In genomic region chrX:68999351-68999750, GRCh38 we compare ENCODE assay signal across 19 cellular contexts.
DNase-seq lines count a peak whose midpoint lies in the region; ATAC-seq and TF ChIP-seq lines count a peak whose summit lies in the region.
"Had no signal": no experiment of that assay in that cellular context is flagged by ENCODE, and none has a peak within 500 bp of the region (broad histone marks: within the 10 kb centered on the region; RNA-seq: fewer than 3 reads in every experiment).

No MANE protein-coding gene starts in this region.

- H2AFZ ChIP-seq in mammary epithelial cell (ENCODE audit: low read depth, low read length): no peak overlapping the region

- CTCF ChIA-PET in mammary epithelial cell (lab: Charles Lee; ENCODE audit: low non-redundant PET): no interaction called here

- H3K27ac Mint-ChIP-seq in effector memory CD8-positive, alpha-beta T cell: no peak overlapping the region
- H3K27ac Mint-ChIP-seq: CD4-positive, alpha-beta T cell; IgD-negative memory B cell; stimulated activated naive B cell treated with anti-CD40 and anti-IgM and Interleukin-4, amounts not matched to agents 10 μg/mL and 1 μg/mL and 100 μg/mL, for 72 hours had no signal

- peak overlapping the region; percentile 80 for H3K27ac ChIP-seq in mammary epithelial cell (ENCODE audit: insufficient read depth, low read depth, low read length)
- H3K27ac ChIP-seq: adrenal gland, pancreas, upper lobe of right lung, WERI-Rb-1 had no signal

- H3K27me3 Mint-ChIP-seq in effector memory CD8-positive, alpha-beta T cell: peaks cover 0 to 25% of the 10 kb centered on the region in 2 donors
- H3K27me3 Mint-ChIP-seq: CD4-positive, alpha-beta T cell had no signal

- peaks cover 37% of the 10 kb centered on the region for H3K4me1 ChIP-seq in mammary epithelial cell (ENCODE audit: insufficient read depth, low read length)
- H3K4me1 ChIP-seq: pancreas, upper lobe of right lung had no signal

- no peak overlapping the region for H3K4me3 Mint-ChIP-seq in effector memory CD8-positive, alpha-beta T cell
- H3K4me3 Mint-ChIP-seq: CD4-positive, alpha-beta T cell; IgD-negative memory B cell; stimulated activated naive B cell treated with anti-CD40 and anti-IgM and Interleukin-4, amounts not matched to agents 10 μg/mL and 1 μg/mL and 100 μg/mL, for 72 hours had no signal

- no peaks in the 10 kb centered on the region for H3K4me1 Mint-ChIP-seq in effector memory CD8-positive, alpha-beta T cell (ENCODE audit: low read depth in 2 of 2)
- H3K4me1 Mint-ChIP-seq: IgD-negative memory B cell; stimulated activated naive B cell treated with anti-CD40 and anti-IgM and Interleukin-4, amounts not matched to agents 10 μg/mL and 1 μg/mL and 100 μg/mL, for 72 hours had no signal

- no peaks in the 10 kb centered on the region for H3K36me3 Mint-ChIP-seq in effector memory CD8-positive, alpha-beta T cell (ENCODE audit: insufficient read depth)
- H3K36me3 Mint-ChIP-seq: IgD-negative memory B cell; stimulated activated naive B cell treated with anti-CD40 and anti-IgM and Interleukin-4, amounts not matched to agents 10 μg/mL and 1 μg/mL and 100 μg/mL, for 72 hours had no signal

- H4K20me1 ChIP-seq in mammary epithelial cell (ENCODE audit: insufficient read depth, low read length): no peaks in the 10 kb centered on the region

- intact Hi-C loops in mammary epithelial cell (cut with micrococcal nuclease): loop anchor here (1.0 to 5.0 kb wide), 2 partner anchors 28 to 62 kb away; no protein-coding TSS in a partner anchor

- ATAC-seq in GM21723 (IDR thresholded peaks at IDR 0.05; ENCODE audit: unreplicated experiment) (no peak), GM19397 (IDR thresholded peaks at IDR 0.05; ENCODE audit: unreplicated experiment) (no peak)
- ATAC-seq in effector memory CD8-positive, alpha-beta T cell (replicated peaks): no peak
- ATAC-seq: upper lobe of right lung had no signal

- dilution Hi-C loops in mammary epithelial cell (cut with HindIII; ENCODE audit: low sequenced_read_pairs): no loop called here

- H3K9ac ChIP-seq in mammary epithelial cell (ENCODE audit: insufficient read depth, low read length): no peak overlapping the region

- TF ChIP-seq CTCF in mammary epithelial cell (conservative IDR thresholded peaks at IDR 0.05 in 1 of 2, IDR thresholded peaks at IDR 0.05 in 1 of 2; ENCODE audit: extremely low read depth in 1 of 2, insufficient read depth in 1 of 2, low read depth in 1 of 2, low read length in 2 of 2) (no peak), kidney epithelial cell (IDR thresholded peaks at IDR 0.05; ENCODE audit: insufficient read depth, low read length, poor library complexity, severe bottlenecking) (no peak)

- H3K9me3 ChIP-seq in mammary epithelial cell (replicated peaks; ENCODE audit: insufficient read depth, low read length): no peaks in the 10 kb centered on the region
- H3K9me3 ChIP-seq: adrenal gland, pancreas, upper lobe of right lung had no signal

- DNase-seq in A172 (ENCODE audit: low spot score) (peak; percentile 26), HT1080 (ENCODE audit: low read depth) (peak; percentile 88), mammary epithelial cell (peak; percentile 91), kidney epithelial cell (ENCODE audit: low read depth) (peak; percentile 43), NOMO-1 treated with DMSO at 0.1 percent for 48 hours (lab: John Stamatoyannopoulos, UW; ENCODE audit: unreplicated experiment) (no peak)
- DNase-seq in effector memory CD8-positive, alpha-beta T cell: no peak
- DNase-seq: ACHN; CD4-positive, alpha-beta T cell; head of caudate nucleus; NCI-H1092 treated with DMSO at 0.1 percent for 48 hours; pancreas; small intestine; stimulated activated naive B cell treated with anti-CD40 and anti-IgM and Interleukin-4, amounts not matched to agents 10 μg/mL and 1 μg/mL and 100 μg/mL, for 72 hours; upper lobe of right lung; WERI-Rb-1 had no signal

- WGBS in mammary epithelial cell (ENCODE audit: low coverage, missing lambda C conversion rate): 0% methylated on average over 4 of the region's 4 CpGs

- H3K4me3 ChIP-seq in mammary epithelial cell (replicated peaks in 1 of 3; ENCODE audit: insufficient read depth in 1 of 3, low read depth in 2 of 3, low read length in 3 of 3): no peak overlapping the region
- no peak overlapping the region for H3K4me3 ChIP-seq in kidney epithelial cell (ENCODE audit: low read depth, low read length)
- H3K4me3 ChIP-seq: adrenal gland, pancreas, upper lobe of right lung had no signal

- no peaks in the 10 kb centered on the region for H3K79me2 ChIP-seq in mammary epithelial cell (ENCODE audit: insufficient read depth, low read length)

- no peak overlapping the region for H3K4me2 ChIP-seq in mammary epithelial cell (ENCODE audit: insufficient read depth, low read depth, low read length)

- H3K9me3 Mint-ChIP-seq in effector memory CD8-positive, alpha-beta T cell: no peaks in the 10 kb centered on the region
- H3K9me3 Mint-ChIP-seq: CD4-positive, alpha-beta T cell; IgD-negative memory B cell; stimulated activated naive B cell treated with anti-CD40 and anti-IgM and Interleukin-4, amounts not matched to agents 10 μg/mL and 1 μg/mL and 100 μg/mL, for 72 hours had no signal

- in situ Hi-C loops in mammary epithelial cell (cut with MboI; ENCODE audit: low sequenced_read_pairs in 2 of 2): no loop called here

- H3K36me3 ChIP-seq in mammary epithelial cell (ENCODE audit: insufficient read depth, low read length) (no peaks in the 10 kb centered on the region), kidney epithelial cell (ENCODE audit: control insufficient read depth, insufficient read depth, low read length) (no peaks in the 10 kb centered on the region)
- H3K36me3 ChIP-seq: adrenal gland, pancreas, upper lobe of right lung, WERI-Rb-1 had no signal

- H3K27me3 ChIP-seq in mammary epithelial cell (ENCODE audit: insufficient read depth, low read length) (no peaks in the 10 kb centered on the region), kidney epithelial cell (ENCODE audit: control insufficient read depth, insufficient read depth, low read length) (peaks cover 2% of the 10 kb centered on the region)
- H3K27me3 ChIP-seq: adrenal gland, upper lobe of right lung had no signal

- BruUV-seq in mammary epithelial cell (replicated peaks; lab: Mats Ljungman, UMichigan): no TSS peak

Comparison
In these comparisons a context has a peak if more than half of its experiments do, and no peak if none do; other contexts are left out.
1. DNase-seq: peak in A172 (single experiment), HT1080 (single experiment), mammary epithelial cell (single experiment) and kidney epithelial cell (single experiment); none in NOMO-1 treated with DMSO at 0.1 percent for 48 hours (single experiment) and effector memory CD8-positive, alpha-beta T cell (0 of 3).